In the genomic region with DNA sequence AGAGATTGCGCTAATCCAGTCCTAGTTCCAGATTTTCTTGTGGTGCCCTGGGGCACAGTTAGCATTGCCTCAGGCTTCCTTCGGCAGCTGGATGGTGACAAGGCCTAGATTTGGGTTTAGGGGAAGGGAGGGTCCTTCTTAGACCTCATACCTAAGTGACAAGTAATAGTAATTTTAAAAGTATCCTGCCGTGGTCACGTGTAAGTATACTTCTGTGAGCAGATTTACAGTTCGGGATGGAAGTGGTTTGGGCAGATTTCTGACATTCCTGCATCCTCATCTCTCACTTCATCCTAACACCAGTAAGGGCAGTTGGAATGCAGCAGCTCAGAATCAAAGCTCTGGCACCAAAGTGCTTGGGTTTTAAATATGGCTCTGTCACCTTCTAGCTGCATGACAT, we compare ENCODE assay signal across 23 cellular contexts.
"Had no signal": no experiment of that assay in that cellular context is flagged by ENCODE, and none has a peak within 500 bp of the region (broad histone marks: within the 10 kb centered on the region; RNA-seq: fewer than 3 reads in every experiment).

No MANE protein-coding gene starts in this region.

- H3K9me3 Mint-ChIP-seq: activated T-helper 17 cell treated with anti-CD3 and anti-CD28 coated beads, Interleukin-2, amount 50 U/mL, for 72 hours; dendritic cell treated with granulocyte-macrophage colony-stimulating factor and Interleukin-4, amounts not matched to agents 40 ng/mL and 50 ng/mL, for 4 days; memory B cell; T-helper 2 cell treated with Interferon-gamma antibody and Interleukin-4, amounts not matched to agents 5 μg/mL and 100 μg/mL, for 36 hours had no signal

- ATAC-seq: effector memory CD8-positive, alpha-beta T cell; gastrocnemius medialis; left lung; natural killer cell treated with Interleukin-12 subunit alpha and Interleukin-12 subunit beta and Interleukin-15 and Interleukin-18, amount 100 ng/mL, for 72 hours had no signal

- H3K4me3 Mint-ChIP-seq: activated T-helper 17 cell treated with anti-CD3 and anti-CD28 coated beads, Interleukin-2, amount 50 U/mL, for 72 hours; dendritic cell treated with granulocyte-macrophage colony-stimulating factor and Interleukin-4, amounts not matched to agents 40 ng/mL and 50 ng/mL, for 4 days; effector memory CD8-positive, alpha-beta T cell; memory B cell; natural killer cell treated with Interleukin-12 subunit alpha and Interleukin-12 subunit beta and Interleukin-15 and Interleukin-18, amount 100 ng/mL, for 72 hours; T-helper 2 cell treated with Interferon-gamma antibody and Interleukin-4, amounts not matched to agents 5 μg/mL and 100 μg/mL, for 36 hours had no signal

- H3K36me3 ChIP-seq: breast epithelium, gastrocnemius medialis, left lung, transverse colon had no signal

- DNase-seq: activated CD4-positive, alpha-beta T cell treated with anti-CD3 and anti-CD28 coated beads for 1 hour; activated CD4-positive, alpha-beta T cell treated with anti-CD3 and anti-CD28 coated beads, Interleukin-2, amount 50 U/mL, for 4 hours; activated naive CD4-positive, alpha-beta T cell treated with Interleukin-2 at 50 U/mL for 16 hours; activated T-cell treated with anti-CD3 and anti-CD28 coated beads for 4 hours; anterior cingulate cortex; cerebellar nuclear complex; effector memory CD8-positive, alpha-beta T cell; gastrocnemius medialis; left lung; nucleus accumbens; stimulated activated CD4-positive, alpha-beta T cell treated with anti-CD3 and anti-CD28 coated beads, Interleukin-4, amount 100 ng/mL, for 4 hours; stimulated activated CD8-positive, alpha-beta memory T cell treated with anti-CD3 and anti-CD28 coated beads, Interleukin-4, amount 100 ng/mL, for 48 hours; stimulated activated naive CD4-positive, alpha-beta T cell treated with Interleukin-2 at 50 U/mL for 16 hours; transverse colon had no signal

- H3K4me1 ChIP-seq: breast epithelium, gastrocnemius medialis, transverse colon had no signal

- H3K27ac Mint-ChIP-seq: effector memory CD8-positive, alpha-beta T cell; memory B cell; natural killer cell treated with Interleukin-12 subunit alpha and Interleukin-12 subunit beta and Interleukin-15 and Interleukin-18, amount 100 ng/mL, for 72 hours; progenitor cell of endocrine pancreas; T-helper 2 cell treated with Interferon-gamma antibody and Interleukin-4, amounts not matched to agents 5 μg/mL and 100 μg/mL, for 36 hours had no signal

- H3K27ac ChIP-seq: breast epithelium, epithelial cell of prostate, gastrocnemius medialis, left lung, transverse colon had no signal

- H3K27me3 Mint-ChIP-seq: dendritic cell treated with granulocyte-macrophage colony-stimulating factor and Interleukin-4, amounts not matched to agents 40 ng/mL and 50 ng/mL, for 4 days; progenitor cell of endocrine pancreas had no signal

- H3K27me3 ChIP-seq: breast epithelium, gastrocnemius medialis, left lung, transverse colon had no signal

- H3K9me3 ChIP-seq: breast epithelium, gastrocnemius medialis, left lung, transverse colon had no signal

- H3K36me3 Mint-ChIP-seq: natural killer cell treated with Interleukin-12 subunit alpha and Interleukin-12 subunit beta and Interleukin-15 and Interleukin-18, amount 100 ng/mL, for 72 hours had no signal

- H3K4me1 Mint-ChIP-seq: activated T-helper 17 cell treated with anti-CD3 and anti-CD28 coated beads, Interleukin-2, amount 50 U/mL, for 72 hours had no signal

- H3K4me2 ChIP-seq: smooth muscle cell had no signal

- H3K4me3 ChIP-seq: breast epithelium, gastrocnemius medialis, left lung, smooth muscle cell, transverse colon had no signal
